In genomic region chr13:28954810-28955209, GRCh38 we compare ENCODE assay signal across 25 cellular contexts.
"Had no signal": no experiment of that assay in that cellular context is flagged by ENCODE, and none has a peak within 500 bp of the region (broad histone marks: within the 10 kb centered on the region; RNA-seq: fewer than 3 reads in every experiment).

No MANE protein-coding gene starts in this region.

- ATAC-seq: activated CD8-positive, alpha-beta memory T cell treated with anti-CD3 and anti-CD28 coated beads, Interleukin-2, amount 10 ng/mL, durations not matched to agents 7 days and 5 days; T-helper 17 cell; WTC11 had no signal

- H3K36me3 ChIP-seq: MG63, Peyer's patch had no signal

- DNase-seq: activated CD4-positive, alpha-beta T cell treated with anti-CD3 and anti-CD28 coated beads for 48 hours; activated CD4-positive, alpha-beta T cell treated with anti-CD3 and anti-CD28 coated beads, Interleukin-2, amount 50 U/mL, for 4 hours; activated CD4-positive, CD25-positive, alpha-beta regulatory T cell treated with anti-CD3 and anti-CD28 coated beads, Interleukin-2, amount 50 U/mL, for 72 hours; activated CD8-positive, alpha-beta memory T cell treated with anti-CD3 and anti-CD28 coated beads, Interleukin-2, amount 10 ng/mL, durations not matched to agents 7 days and 5 days; activated effector memory CD4-positive, alpha-beta T cell treated with Interleukin-2 at 50 U/mL for 16 hours; activated naive CD4-positive, alpha-beta T cell; activated T-cell treated with anti-CD3 and anti-CD28 coated beads, Interleukin-2, amount 50 U/mL, for 24 hours; aorta; MG63; MV-4-11; NCI-H1092 treated with DMSO at 0.1 percent for 48 hours; NCI-H1436; NCI-H1694 treated with DMSO at 0.1 percent for 48 hours; NCI-H2081; NCI-H2171 treated with DMSO at 0.1 percent for 48 hours; NCI-H226; NCI-H526; Peyer's patch; SIG-M5; T-helper 17 cell; T-helper 9 cell had no signal

- FAIRE-seq: bronchial epithelial cell had no signal

- H3K4me1 ChIP-seq: Peyer's patch had no signal

- H3K27me3 ChIP-seq: Peyer's patch had no signal

- H3K4me2 ChIP-seq: KMS-11 had no signal

- H3K9me3 ChIP-seq: MG63, Peyer's patch had no signal

- H3K27ac ChIP-seq: KMS-11, Peyer's patch, RWPE1 had no signal

- H3K4me3 ChIP-seq: MG63, Peyer's patch had no signal
